ENCODE assay signal across 30 cellular contexts in genomic region chr14:23535943-23536342, GRCh38. TPM values are rescaled to one million over a fixed set of nuclear protein-coding genes. Genes with fewer than 3 reads are reported as not detected.
"Had no signal": no experiment of that assay in that cellular context is flagged by ENCODE, and none has a peak within 500 bp of the region (broad histone marks: within the 10 kb centered on the region; RNA-seq: fewer than 3 reads in every experiment).

No MANE protein-coding gene starts in this region.

- H3K36me3 Mint-ChIP-seq: activated naive CD4-positive, alpha-beta T cell treated with anti-CD3 and anti-CD28 coated beads, Interleukin-2, amount 50 U/mL, for 24 hours; activated naive CD8-positive, alpha-beta T cell treated with anti-CD3 and anti-CD28 coated beads, Interleukin-2, amount 10 ng/mL, durations not matched to agents 7 days and 5 days had no signal

- H3K4me3 Mint-ChIP-seq: activated CD4-positive, alpha-beta T cell treated with anti-CD3 and anti-CD28 coated beads for 36 hours; activated CD4-positive, alpha-beta T cell treated with anti-CD3 and anti-CD28 coated beads, Interleukin-2, amount 10 ng/mL, durations not matched to agents 7 days and 5 days; activated CD8-positive, alpha-beta T cell treated with anti-CD3 and anti-CD28 coated beads, Interleukin-2, amount 10 ng/mL, durations not matched to agents 7 days and 5 days; activated naive CD4-positive, alpha-beta T cell treated with anti-CD3 and anti-CD28 coated beads, Interleukin-2, amount 50 U/mL, for 24 hours; activated naive CD8-positive, alpha-beta T cell treated with anti-CD3 and anti-CD28 coated beads, Interleukin-2, amount 10 ng/mL, durations not matched to agents 7 days and 5 days; activated T-cell treated with anti-CD3 and anti-CD28 coated beads, Interleukin-2, amount 50 U/mL, for 24 hours; T-helper 2 cell treated with Interferon-gamma antibody and Interleukin-4, amounts not matched to agents 5 μg/mL and 100 μg/mL, for 36 hours had no signal

- H3K27ac ChIP-seq: ascending aorta, body of pancreas, SJCRH30, SK-N-MC had no signal

- H3K27me3 ChIP-seq: ascending aorta, body of pancreas had no signal

- DNase-seq: activated CD4-positive, alpha-beta T cell treated with anti-CD3 and anti-CD28 coated beads for 36 hours; activated CD4-positive, alpha-beta T cell treated with anti-CD3 and anti-CD28 coated beads, Interleukin-2, amount 10 ng/mL, durations not matched to agents 7 days and 5 days; activated CD4-positive, alpha-beta T cell treated with anti-CD3 and anti-CD28 coated beads, Interleukin-2, amount 50 U/mL, for 48 hours; activated CD8-positive, alpha-beta T cell treated with anti-CD3 and anti-CD28 coated beads, Interleukin-2, amount 10 ng/mL, durations not matched to agents 7 days and 5 days; activated gamma-delta T cell; activated naive CD4-positive, alpha-beta T cell treated with Interleukin-2 at 50 U/mL for 16 hours; activated naive CD8-positive, alpha-beta T cell treated with anti-CD3 and anti-CD28 coated beads, Interleukin-2, amount 10 ng/mL, durations not matched to agents 7 days and 5 days; activated T-cell treated with anti-CD3 and anti-CD28 coated beads, Interleukin-2, amount 50 U/mL, for 24 hours; amygdala; body of pancreas; NCI-H1092 treated with DMSO at 0.1 percent for 48 hours; NCI-H1417; NCI-H146; NCI-H187 treated with DMSO at 0.1 percent for 48 hours; NCI-H2081; NCI-H345; NCI-H524 treated with DMSO at 0.1 percent for 48 hours; SHP77; SJCRH30 had no signal

- H3K27ac Mint-ChIP-seq: activated CD4-positive, alpha-beta T cell treated with anti-CD3 and anti-CD28 coated beads for 36 hours; activated CD4-positive, alpha-beta T cell treated with anti-CD3 and anti-CD28 coated beads, Interleukin-2, amount 10 ng/mL, durations not matched to agents 7 days and 5 days; activated CD8-positive, alpha-beta T cell treated with anti-CD3 and anti-CD28 coated beads, Interleukin-2, amount 10 ng/mL, durations not matched to agents 7 days and 5 days; activated naive CD4-positive, alpha-beta T cell treated with anti-CD3 and anti-CD28 coated beads, Interleukin-2, amount 50 U/mL, for 24 hours; activated naive CD8-positive, alpha-beta T cell treated with anti-CD3 and anti-CD28 coated beads, Interleukin-2, amount 10 ng/mL, durations not matched to agents 7 days and 5 days; activated T-cell treated with anti-CD3 and anti-CD28 coated beads, Interleukin-2, amount 50 U/mL, for 24 hours; activated T-helper 2 cell treated with anti-CD3 and anti-CD28 coated beads, Interferon-gamma antibody, Interleukin-2, Interleukin-4, amounts not matched to agents 10 μg/mL and 5 μg/mL and 100 μg/mL, durations not matched to agents 14 hours and 24 hours and 36 hours; T-helper 2 cell treated with Interferon-gamma antibody and Interleukin-4, amounts not matched to agents 5 μg/mL and 100 μg/mL, for 36 hours had no signal

- H3K9me3 ChIP-seq: ascending aorta, body of pancreas, SJCRH30 had no signal

- H3K9me3 Mint-ChIP-seq: activated CD4-positive, alpha-beta T cell treated with anti-CD3 and anti-CD28 coated beads, Interleukin-2, amount 10 ng/mL, durations not matched to agents 7 days and 5 days; activated naive CD4-positive, alpha-beta T cell treated with anti-CD3 and anti-CD28 coated beads, Interleukin-2, amount 50 U/mL, for 24 hours; activated naive CD8-positive, alpha-beta T cell treated with anti-CD3 and anti-CD28 coated beads, Interleukin-2, amount 10 ng/mL, durations not matched to agents 7 days and 5 days; activated T-cell treated with anti-CD3 and anti-CD28 coated beads, Interleukin-2, amount 50 U/mL, for 24 hours; activated T-helper 2 cell treated with anti-CD3 and anti-CD28 coated beads, Interferon-gamma antibody, Interleukin-2, Interleukin-4, amounts not matched to agents 10 μg/mL and 5 μg/mL and 100 μg/mL, durations not matched to agents 14 hours and 24 hours and 36 hours; T-helper 2 cell treated with Interferon-gamma antibody and Interleukin-4, amounts not matched to agents 5 μg/mL and 100 μg/mL, for 36 hours had no signal

- H3K36me3 ChIP-seq: ascending aorta, SJCRH30 had no signal

- H3K4me1 ChIP-seq: ascending aorta, body of pancreas had no signal

- H3K4me3 ChIP-seq: ascending aorta, body of pancreas, SJCRH30, SK-N-MC had no signal

- H3K27me3 Mint-ChIP-seq: activated CD4-positive, alpha-beta T cell treated with anti-CD3 and anti-CD28 coated beads for 36 hours; activated naive CD8-positive, alpha-beta T cell treated with anti-CD3 and anti-CD28 coated beads, Interleukin-2, amount 10 ng/mL, durations not matched to agents 7 days and 5 days had no signal

- FAIRE-seq: bronchial epithelial cell, TTC549 had no signal

- ATAC-seq: activated CD4-positive, alpha-beta T cell treated with anti-CD3 and anti-CD28 coated beads for 36 hours; activated CD4-positive, CD25-positive, alpha-beta regulatory T cell treated with anti-CD3 and anti-CD28 coated beads, Interleukin-2, amount 50 U/mL, for 24 hours; activated CD8-positive, alpha-beta T cell treated with anti-CD3 and anti-CD28 coated beads, Interleukin-2, amount 10 ng/mL, durations not matched to agents 7 days and 5 days; body of pancreas; Panc1 had no signal

- H3K4me1 Mint-ChIP-seq: activated CD4-positive, alpha-beta T cell treated with anti-CD3 and anti-CD28 coated beads for 36 hours had no signal

RNA-seq across cellular contexts. Expression of gene ZFHX2, which starts 15.6 kb away (rescaled TPM):
- total RNA-seq: RPMI7951 had no signal

RNA-seq across cellular contexts. Expression of gene AP1G2, which starts 31.6 kb away (rescaled TPM):
- total RNA-seq: SJCRH30 had no signal

RNA-seq across cellular contexts. Expression of gene JPH4, which starts 42.6 kb away (rescaled TPM):
- total RNA-seq: activated CD4-positive, alpha-beta T cell treated with anti-CD3 and anti-CD28 coated beads for 36 hours; activated CD4-positive, alpha-beta T cell treated with anti-CD3 and anti-CD28 coated beads, Interleukin-2, amount 10 ng/mL, durations not matched to agents 7 days and 5 days; activated CD8-positive, alpha-beta T cell treated with anti-CD3 and anti-CD28 coated beads, Interleukin-2, amount 10 ng/mL, durations not matched to agents 7 days and 5 days; activated naive CD8-positive, alpha-beta T cell treated with anti-CD3 and anti-CD28 coated beads, Interleukin-2, amount 10 ng/mL, durations not matched to agents 7 days and 5 days; bronchial epithelial cell; NCI-H460 had no signal
